In the genomic region with DNA sequence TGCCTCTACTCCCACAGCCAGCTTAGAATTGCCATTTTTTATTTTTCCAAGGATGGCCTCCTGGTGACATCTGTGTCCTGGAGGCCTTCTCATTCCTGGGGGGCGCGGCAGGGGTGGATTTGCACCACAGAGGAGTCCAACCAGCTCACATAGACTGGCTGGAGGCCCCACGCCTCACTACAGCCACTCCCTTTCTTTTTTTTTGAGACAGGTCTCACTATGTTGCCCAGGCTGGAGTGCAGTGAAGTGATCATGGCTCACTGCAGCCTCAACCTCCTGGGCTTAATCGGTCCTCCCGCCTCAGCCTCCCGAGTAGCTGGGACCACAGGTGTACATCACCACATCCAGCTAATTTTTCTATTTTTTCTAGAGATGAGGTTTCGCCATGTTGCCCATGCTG, we compare ENCODE assay signal across 34 cellular contexts.
"Had no signal": no experiment of that assay in that cellular context is flagged by ENCODE, and none has a peak within 500 bp of the region (broad histone marks: within the 10 kb centered on the region; RNA-seq: fewer than 3 reads in every experiment).

No MANE protein-coding gene starts in this region.

- H3K9me3 ChIP-seq: MG63 had no signal

- H3K4me3 ChIP-seq: MG63 had no signal

- H3K36me3 ChIP-seq: MG63 had no signal

- H3K27me3 ChIP-seq: MG63 had no signal

- DNase-seq: Karpas-422, Kasumi-1, MG63, MM.1S, MV-4-11, NCI-H1048, NCI-H1092, NCI-H1092 treated with DMSO at 0.1 percent for 48 hours, NCI-H1105, NCI-H1105 treated with DMSO at 0.1 percent for 48 hours, NCI-H1417, NCI-H1417 treated with DMSO at 0.1 percent for 48 hours, NCI-H1436, NCI-H1436 treated with DMSO at 0.1 percent for 48 hours, NCI-H146, NCI-H1694, NCI-H1694 treated with DMSO at 0.1 percent for 48 hours, NCI-H187, NCI-H187 treated with DMSO at 0.1 percent for 48 hours, NCI-H1930, NCI-H2029, NCI-H2029 treated with DMSO at 0.1 percent for 48 hours, NCI-H2081, NCI-H2081 treated with DMSO at 0.1 percent for 48 hours, NCI-H2107, NCI-H2171, NCI-H2171 treated with DMSO at 0.1 percent for 48 hours, NCI-H2227 treated with DMSO at 0.1 percent for 48 hours, NCI-H226, NCI-H345, NCI-H446, NCI-H446 treated with DMSO at 0.1 percent for 48 hours, NCI-H510A, NCI-H510A treated with DMSO at 0.1 percent for 48 hours had no signal
